Comparison of ENCODE assay signal across 13 cellular contexts in genomic region chrX:128106630-128107029, GRCh38. TPM values are rescaled to one million over a fixed set of nuclear protein-coding genes. Genes with fewer than 3 reads are reported as not detected.
DNase-seq lines count a peak whose midpoint lies in the region; ATAC-seq and TF ChIP-seq lines count a peak whose summit lies in the region.
"Had no signal": no experiment of that assay in that cellular context is flagged by ENCODE, and none has a peak within 500 bp of the region (broad histone marks: within the 10 kb centered on the region; RNA-seq: fewer than 3 reads in every experiment).

No MANE protein-coding gene starts in this region.

- ATAC-seq in HG03108 (IDR thresholded peaks at IDR 0.05; ENCODE audit: unreplicated experiment) (no peak), left colon (no peak)
- ATAC-seq: activated CD8-positive, alpha-beta T cell treated with anti-CD3 and anti-CD28 coated beads for 36 hours had no signal

- H3K4me3 ChIP-seq in choroid plexus epithelial cell (ENCODE audit: low read depth, low read length) = no peak overlapping the region
- H3K4me3 ChIP-seq: tibial artery had no signal

- TF ChIP-seq CTCF in choroid plexus epithelial cell (conservative IDR thresholded peaks at IDR 0.05; ENCODE audit: low read depth, low read length) = no peak

- intact Hi-C loops in left colon (cut with DNase I, micrococcal nuclease) = no loop called here

- DNase-seq in NCI-H1417 (lab: John Stamatoyannopoulos, UW) = peak in 2 of 3 experiments; percentile 10 to 60
- no peak for DNase-seq in NCI-H1417 treated with DMSO at 0.1 percent for 48 hours (lab: John Stamatoyannopoulos, UW)
- peak; percentile 20 for DNase-seq in NCI-H460 (ENCODE audit: extremely low read depth, low read depth)
- peak; percentile 1 for DNase-seq in choroid plexus epithelial cell (ENCODE audit: low read depth)
- DNase-seq in retina = peak; percentile 3
- DNase-seq in left colon = no peak
- DNase-seq in activated naive CD4-positive, alpha-beta T cell treated with anti-CD3 and anti-CD28 coated beads, Interleukin-2, amount 50 U/mL, for 16 hours = no peak
- DNase-seq: activated CD8-positive, alpha-beta T cell treated with anti-CD3 and anti-CD28 coated beads for 36 hours; central memory CD4-positive, alpha-beta T cell; NCI-H774; tibial artery had no signal

RNA-seq across cellular contexts. Expression of gene ACTRT1, which starts 54.4 kb away (rescaled TPM):
- not detected in 2 replicates for total RNA-seq in NCI-H460 (2014; rRNA removed; shearing (Covaris generic))
- polyA plus RNA-seq in NCI-H460 (2014; cell fraction: nucleus; rRNA removed) = not detected in 2 replicates
- total RNA-seq in left colon = not detected
- total RNA-seq: activated CD8-positive, alpha-beta T cell treated with anti-CD3 and anti-CD28 coated beads for 36 hours had no signal
- polyA plus RNA-seq: AG04450 had no signal

Comparison
In these comparisons a context has a peak if more than half of its experiments do, and no peak if none do; other contexts are left out.
1. DNase-seq: peak in NCI-H1417 (2 of 3), NCI-H460 (single experiment), choroid plexus epithelial cell (single experiment) and retina (single experiment); none in NCI-H1417 treated with DMSO at 0.1 percent for 48 hours (single experiment), left colon (0 of 2) and activated naive CD4-positive, alpha-beta T cell treated with anti-CD3 and anti-CD28 coated beads, Interleukin-2, amount 50 U/mL, for 16 hours (single experiment).